ENCODE assay signal across 1 cellular context in the genomic region with DNA sequence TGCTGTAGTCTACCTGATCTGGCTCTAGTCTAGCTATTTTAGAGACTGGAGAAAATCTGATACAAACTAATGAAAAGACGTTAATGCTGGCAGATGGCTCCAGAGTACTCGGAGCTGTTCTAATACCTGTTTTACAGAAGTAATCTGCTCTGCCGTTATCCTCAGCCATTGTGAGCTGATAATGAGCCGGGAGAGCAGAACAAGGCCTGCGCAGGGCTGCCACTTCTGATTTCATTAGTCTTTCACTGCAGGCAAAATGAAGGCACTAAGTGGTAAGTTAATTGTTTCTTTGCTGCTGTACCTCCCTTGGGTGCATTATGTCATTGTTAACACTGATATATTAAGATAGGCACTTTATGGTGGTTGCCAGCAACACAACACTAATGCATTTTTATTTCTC.
TF ChIP-seq lines count a peak whose summit lies in the region.

No MANE protein-coding gene starts in this region.

TF ChIP-seq in H1, 55 proteins besides CTCF, POLR2A, EP300 and RAD21 (continued from another document):
- TF ChIP-seq, protein P1, sequence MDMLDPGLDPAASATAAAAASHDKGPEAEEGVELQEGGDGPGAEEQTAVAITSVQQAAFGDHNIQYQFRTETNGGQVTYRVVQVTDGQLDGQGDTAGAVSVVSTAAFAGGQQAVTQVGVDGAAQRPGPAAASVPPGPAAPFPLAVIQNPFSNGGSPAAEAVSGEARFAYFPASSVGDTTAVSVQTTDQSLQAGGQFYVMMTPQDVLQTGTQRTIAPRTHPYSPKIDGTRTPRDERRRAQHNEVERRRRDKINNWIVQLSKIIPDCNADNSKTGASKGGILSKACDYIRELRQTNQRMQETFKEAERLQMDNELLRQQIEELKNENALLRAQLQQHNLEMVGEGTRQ (IDR thresholded peaks at IDR 0.05; ENCODE audit: low read length) = no peak
- TF ChIP-seq SP1 (IDR thresholded peaks at IDR 0.05; ENCODE audit: low read depth, low read length) (no peak), HDAC2 (IDR thresholded peaks at IDR 0.05; ENCODE audit: borderline replicate concordance in 1 of 2, low read depth in 2 of 2, low read length in 2 of 2) (no peak), ZNF274 (IDR thresholded peaks at IDR 0.05; ENCODE audit: borderline replicate concordance, extremely low read depth, low read length) (no peak)
